10 cellular contexts compared by ENCODE assay signal in genomic region chr1:15885269-15885668, GRCh38. TPM values are rescaled to one million over a fixed set of nuclear protein-coding genes. Genes with fewer than 3 reads are reported as not detected.
A peak's percentile ranks its signal among the peaks of the same experiment; 100 is the strongest.
DNase-seq lines count a peak whose midpoint lies in the region; ATAC-seq and TF ChIP-seq lines count a peak whose summit lies in the region.
"Had no signal": no experiment of that assay in that cellular context is flagged by ENCODE, and none has a peak within 500 bp of the region (broad histone marks: within the 10 kb centered on the region; RNA-seq: fewer than 3 reads in every experiment).

No MANE protein-coding gene starts in this region.

- DNase-seq in left ventricle myocardium inferior, result no peak
- DNase-seq in left ventricle myocardium superior, result no peak
- no peak for DNase-seq in central memory CD8-positive, alpha-beta T cell (ENCODE audit: low spot score in 2 of 2)
- DNase-seq in naive thymus-derived CD4-positive, alpha-beta T cell, result no peak
- DNase-seq in uterus, result no peak
- DNase-seq in NCI-H1105 (lab: John Stamatoyannopoulos, UW), result no peak
- no peak for DNase-seq in Kasumi-1 (lab: John Stamatoyannopoulos, UW)
- DNase-seq in dermis blood vessel endothelial cell, result no peak
- DNase-seq: left colon, NCI-H1694 had no signal

- no peaks in the 10 kb centered on the region for H3K9me3 Mint-ChIP-seq in central memory CD8-positive, alpha-beta T cell
- H3K9me3 Mint-ChIP-seq in naive thymus-derived CD4-positive, alpha-beta T cell, result no peaks in the 10 kb centered on the region

- no peak overlapping the region for H3K4me3 Mint-ChIP-seq in central memory CD8-positive, alpha-beta T cell
- H3K4me3 Mint-ChIP-seq in naive thymus-derived CD4-positive, alpha-beta T cell, result peak overlapping the region in 8 of 10 donors; percentile 33 to 80 (median 66)

- H3K27ac ChIP-seq in left ventricle myocardium inferior (replicated peaks), result peak overlapping the region; percentile 94
- H3K27ac ChIP-seq in naive thymus-derived CD4-positive, alpha-beta T cell (ENCODE audit: low read depth, low read length), result peak overlapping the region; percentile 54
- peak overlapping the region; percentile 88 to 92 for H3K27ac ChIP-seq in uterus

- no peak for TF ChIP-seq POLR2A in uterus (IDR thresholded peaks at IDR 0.05)

- TF ChIP-seq CTCF in left ventricle myocardium inferior (IDR thresholded peaks at IDR 0.05; ENCODE audit: borderline replicate concordance), result no peak
- no peak for TF ChIP-seq CTCF in uterus (IDR thresholded peaks at IDR 0.05)

- H3K27me3 ChIP-seq in left ventricle myocardium inferior (ENCODE audit: low read depth) (no peaks in the 10 kb centered on the region), uterus (no peaks in the 10 kb centered on the region)
- no peaks in the 10 kb centered on the region for H3K27me3 ChIP-seq in naive thymus-derived CD4-positive, alpha-beta T cell (ENCODE audit: control insufficient read depth in 2 of 2, insufficient read depth in 2 of 2, low read length in 2 of 2)

- peak overlapping the region; percentile 63 for H3K27ac Mint-ChIP-seq in central memory CD8-positive, alpha-beta T cell (ENCODE audit: low read depth)
- H3K27ac Mint-ChIP-seq in naive thymus-derived CD4-positive, alpha-beta T cell, result peak overlapping the region; percentile 20 to 75 (median 38)

- POLR2A ChIA-PET in naive thymus-derived CD4-positive, alpha-beta T cell (lab: Charles Lee), result interaction anchor here (0.6 to 2.8 kb wide), 3 partner anchors 27 to 38 kb away, joined by 3 to 17 read pairs (median 3); partner anchors contain the start of gene SPEN

- no peaks in the 10 kb centered on the region for H3K27me3 Mint-ChIP-seq in central memory CD8-positive, alpha-beta T cell
- no peaks in the 10 kb centered on the region for H3K27me3 Mint-ChIP-seq in naive thymus-derived CD4-positive, alpha-beta T cell

- H3K36me3 ChIP-seq in left ventricle myocardium inferior, result no peaks in the 10 kb centered on the region
- H3K36me3 ChIP-seq in naive thymus-derived CD4-positive, alpha-beta T cell (ENCODE audit: control insufficient read depth in 2 of 3, insufficient read depth in 3 of 3, low read length in 3 of 3), result peaks cover 0 to 12% (median 0%) of the 10 kb centered on the region in 3 experiments
- H3K36me3 ChIP-seq in uterus, result no peaks in the 10 kb centered on the region

- peaks cover 10% of the 10 kb centered on the region for H3K36me3 Mint-ChIP-seq in central memory CD8-positive, alpha-beta T cell (ENCODE audit: insufficient read depth)
- H3K36me3 Mint-ChIP-seq in naive thymus-derived CD4-positive, alpha-beta T cell, result peaks cover 0 to 11% (median 4%) of the 10 kb centered on the region in 5 donors

- intact Hi-C loops in left ventricle myocardium inferior (cut with micrococcal nuclease), result no loop called here
- intact Hi-C loops in left ventricle myocardium superior (cut with micrococcal nuclease), result no loop called here
- intact Hi-C loops in naive thymus-derived CD4-positive, alpha-beta T cell (cut with micrococcal nuclease), result no loop called here
- intact Hi-C loops in uterus (cut with DNase I; ENCODE audit: low total_unique reads), result no loop called here

- H3K9me3 ChIP-seq in left ventricle myocardium inferior (replicated peaks) (no peaks in the 10 kb centered on the region), uterus (no peaks in the 10 kb centered on the region)
- no peaks in the 10 kb centered on the region for H3K9me3 ChIP-seq in naive thymus-derived CD4-positive, alpha-beta T cell (ENCODE audit: control insufficient read depth in 2 of 3, low read length in 3 of 3)

- peak overlapping the region; percentile 61 for H3K4me3 ChIP-seq in left ventricle myocardium inferior
- no peak overlapping the region for H3K4me3 ChIP-seq in naive thymus-derived CD4-positive, alpha-beta T cell (ENCODE audit: low read length)
- H3K4me3 ChIP-seq in uterus, result no peak overlapping the region

- H3K4me1 ChIP-seq in left ventricle myocardium inferior (peaks cover 67% of the 10 kb centered on the region), uterus (peaks cover 0 to 5% of the 10 kb centered on the region in 2 donors)
- peaks cover 4 to 18% of the 10 kb centered on the region in 2 donors for H3K4me1 ChIP-seq in naive thymus-derived CD4-positive, alpha-beta T cell (ENCODE audit: control insufficient read depth in 2 of 2, insufficient read depth in 2 of 2, low read length in 2 of 2)

- CTCF ChIA-PET in naive thymus-derived CD4-positive, alpha-beta T cell (lab: Charles Lee), result interaction anchor here (1.2 kb wide), 1 partner anchor 9 kb away, joined by 3 read pairs; no protein-coding TSS in a partner anchor

- H3K4me1 Mint-ChIP-seq in central memory CD8-positive, alpha-beta T cell, result peaks cover 59% of the 10 kb centered on the region
- H3K4me1 Mint-ChIP-seq in naive thymus-derived CD4-positive, alpha-beta T cell, result peaks cover 44 to 76% (median 67%) of the 10 kb centered on the region in 7 donors

- no peak for ATAC-seq in left ventricle myocardium superior
- no peak for ATAC-seq in central memory CD8-positive, alpha-beta T cell (replicated peaks; ENCODE audit: extremely low read depth, poor library complexity, severe bottlenecking)
- ATAC-seq in naive thymus-derived CD4-positive, alpha-beta T cell, result no peak

RNA-seq across cellular contexts. Expression of gene SPEN, which starts 37.8 kb away (rescaled TPM):
- total RNA-seq in left ventricle myocardium inferior (20.8 TPM), left ventricle myocardium superior (20.5 TPM), uterus (100 to 1,000 TPM in 1 of 4 donors, 10 to 100 TPM in 3; 18.8 to 104 (median 73.8) TPM), dermis blood vessel endothelial cell (22.0 and 28.1 TPM in 2 replicates)
- 10 to 100 TPM; 72.1 to 92.1 (median 82.9) TPM for total RNA-seq in naive thymus-derived CD4-positive, alpha-beta T cell
- polyA plus RNA-seq in naive thymus-derived CD4-positive, alpha-beta T cell, result 10 to 100 TPM; 10.1 to 46.7 TPM
